Comparison of ENCODE assay signal across 10 cellular contexts in genomic region chr1:109396513-109396839, GRCh38. TPM values are rescaled to one million over a fixed set of nuclear protein-coding genes. Genes with fewer than 3 reads are reported as not detected.
DNase-seq lines count a peak whose midpoint lies in the region; ATAC-seq and TF ChIP-seq lines count a peak whose summit lies in the region.
"Had no signal": no experiment of that assay in that cellular context is flagged by ENCODE, and none has a peak within 500 bp of the region (broad histone marks: within the 10 kb centered on the region; RNA-seq: fewer than 3 reads in every experiment).

No MANE protein-coding gene starts in this region.

- peaks cover 5 to 38% (median 18%) of the 10 kb centered on the region in 4 donors for H3K4me1 Mint-ChIP-seq in naive thymus-derived CD8-positive, alpha-beta T cell

- H3K36me3 ChIP-seq in A673 (ENCODE audit: insufficient read depth, low read length, poor library complexity, severe bottlenecking) (no peaks in the 10 kb centered on the region), HUES64 (ENCODE audit: insufficient read depth, low read length) (peaks cover 9% of the 10 kb centered on the region)

- 73% methylated on average over 2 of the region's 2 CpGs for WGBS in HUES64

- peak overlapping the region; percentile 74; the same call in 1 of the 2 replicates for H3K9ac ChIP-seq in HUES64 (ENCODE audit: low read depth, low read length)

- H3K4me1 ChIP-seq in A673 (ENCODE audit: insufficient read depth, low read length, poor library complexity, severe bottlenecking) (peaks cover 35% of the 10 kb centered on the region), HUES64 (ENCODE audit: insufficient read depth, low read length) (peaks cover 32% of the 10 kb centered on the region)

- intact Hi-C loops in A673 (cut with micrococcal nuclease; ENCODE audit: unreplicated experiment) = loop anchor here (5.0 kb wide), 1 partner anchor 194 kb away; no protein-coding TSS in a partner anchor

- no peaks in the 10 kb centered on the region for H3K9me3 ChIP-seq in A673 (ENCODE audit: low read depth, low read length, poor library complexity, severe bottlenecking)
- H3K9me3 ChIP-seq in HUES64 (ENCODE audit: insufficient read depth, low read depth, low read length) = no peaks in the 10 kb centered on the region

- POLR2A ChIA-PET in A673 (lab: Charles Lee; ENCODE audit: low non-redundant PET) = no interaction called here
- POLR2A ChIA-PET in naive thymus-derived CD8-positive, alpha-beta T cell (lab: Charles Lee) = interaction anchor here (2.3 kb wide), 1 partner anchor 114 kb away, joined by 11 read pairs; the partner anchor contains the start of gene PSRC1

- no peak for TF ChIP-seq CTCF in A673 (conservative IDR thresholded peaks at IDR 0.05; ENCODE audit: low read depth, low read length)
- TF ChIP-seq CTCF in choroid plexus epithelial cell (conservative IDR thresholded peaks at IDR 0.05; ENCODE audit: low read depth, low read length) = no peak

- no peaks in the 10 kb centered on the region for H3K9me3 Mint-ChIP-seq in naive thymus-derived CD8-positive, alpha-beta T cell

- no peak for ATAC-seq in naive thymus-derived CD8-positive, alpha-beta T cell
- no peak for ATAC-seq in GM18861 (IDR thresholded peaks at IDR 0.05; ENCODE audit: unreplicated experiment)
- no peak for ATAC-seq in GM21737 (IDR thresholded peaks at IDR 0.05; ENCODE audit: unreplicated experiment)

- H3K4me3 ChIP-seq in A673 (ENCODE audit: low read depth, low read length, poor library complexity, severe bottlenecking) = peak overlapping the region; percentile 60
- peak overlapping the region; percentile 82 for H3K4me3 ChIP-seq in HUES64 (ENCODE audit: low read length)
- peak overlapping the region; percentile 66 for H3K4me3 ChIP-seq in choroid plexus epithelial cell (ENCODE audit: low read depth, low read length)

- H3K27me3 Mint-ChIP-seq in naive thymus-derived CD8-positive, alpha-beta T cell = peaks cover 24 to 46% (median 38%) of the 10 kb centered on the region in 5 donors

- peak overlapping the region; percentile 46 to 93 (median 90) for H3K4me3 Mint-ChIP-seq in naive thymus-derived CD8-positive, alpha-beta T cell

- no TSS peak for BruUV-seq in A673 (replicated peaks; lab: Mats Ljungman, UMichigan)

- DNase-seq in A673 (ENCODE audit: low spot score) (no peak), choroid plexus epithelial cell (ENCODE audit: low read depth) (no peak), NCI-H2029 treated with DMSO at 0.1 percent for 48 hours (lab: John Stamatoyannopoulos, UW) (no peak), T1000 (lab: John Stamatoyannopoulos, UW) (no peak)
- peak in 1 of 10 donors; percentile 2 for DNase-seq in naive thymus-derived CD8-positive, alpha-beta T cell
- DNase-seq: SHP77 treated with DMSO at 0.1 percent for 48 hours; stimulated activated CD4-positive, alpha-beta T cell treated with anti-CD3 and anti-CD28 coated beads, Interleukin-4, amount 100 ng/mL, for 4 hours had no signal

- H3K27ac Mint-ChIP-seq in naive thymus-derived CD8-positive, alpha-beta T cell = peak overlapping the region in 1 of 10 donors; percentile 17

- peaks cover 0 to 12% (median 0%) of the 10 kb centered on the region in 3 donors for H3K36me3 Mint-ChIP-seq in naive thymus-derived CD8-positive, alpha-beta T cell

- H3K27ac ChIP-seq in A673 (ENCODE audit: low read depth, low read length, poor library complexity, severe bottlenecking) (no peak overlapping the region), HUES64 (ENCODE audit: low read depth, low read length) (no peak overlapping the region)

- H3K27me3 ChIP-seq in A673 (replicated peaks; ENCODE audit: insufficient read depth, low read depth, low read length, poor library complexity) (no peaks in the 10 kb centered on the region), HUES64 (ENCODE audit: insufficient read depth, low read length) (peaks cover 8% of the 10 kb centered on the region; the same call in 1 of the 2 replicates)

- CTCF ChIA-PET in A673 (lab: Charles Lee) = interaction anchor here (1.5 kb wide), 1 partner anchor 119 kb away, joined by 3 read pairs; no protein-coding TSS in a partner anchor

RNA-seq across cellular contexts. Expression of gene SORT1, which starts 1.2 kb away (rescaled TPM):
- 52.4 and 56.5 TPM in 2 replicates for total RNA-seq in A673 (2021)
- polyA plus RNA-seq in HUES64 (2013, experiment 1 of 2) = 19.2 TPM
- 21.6 TPM for polyA plus RNA-seq in HUES64 (2013, experiment 2 of 2)
- total RNA-seq in naive thymus-derived CD8-positive, alpha-beta T cell = 1 to 10 TPM; 2.2 to 2.5 TPM
- 1 to 10 TPM in 2 of 3 donors, under 1 TPM in 1; 0.43 to 1.6 (median 1.2) TPM for polyA plus RNA-seq in naive thymus-derived CD8-positive, alpha-beta T cell

RNA-seq across cellular contexts. Expression of gene PSMA5, which starts 29.8 kb away (rescaled TPM):
- total RNA-seq in A673 (2021) = 189 and 201 TPM in 2 replicates
- 91.5 TPM for polyA plus RNA-seq in HUES64 (2013, experiment 1 of 2)
- 85.1 TPM for polyA plus RNA-seq in HUES64 (2013, experiment 2 of 2)
- 10 to 100 TPM; 71.1 to 74.5 TPM for total RNA-seq in naive thymus-derived CD8-positive, alpha-beta T cell
- polyA plus RNA-seq in naive thymus-derived CD8-positive, alpha-beta T cell = 10 to 100 TPM; 73.8 to 93.9 (median 84.6) TPM

Comparison
In these comparisons a context has a peak if more than half of its experiments do, and no peak if none do; other contexts are left out.
1. RNA of gene SORT1, which starts 1.2 kb away (total RNA-seq): 52.4 to 56.5 TPM in A673; 2.2 to 2.5 TPM in naive thymus-derived CD8-positive, alpha-beta T cell; every median in the first group is over 10 times any median in the second.
2. Peak in every context shown above with its lines, with median percentiles within 50 percentile points of each other: H3K4me3 ChIP-seq.